10 cellular contexts compared by ENCODE assay signal in genomic region chr17:7355053-7355452, GRCh38. TPM values are rescaled to one million over a fixed set of nuclear protein-coding genes. Genes with fewer than 3 reads are reported as not detected.
DNase-seq lines count a peak whose midpoint lies in the region; ATAC-seq, FAIRE-seq and TF ChIP-seq lines count a peak whose summit lies in the region.
"Had no signal": no experiment of that assay in that cellular context is flagged by ENCODE, and none has a peak within 500 bp of the region (broad histone marks: within the 10 kb centered on the region; RNA-seq: fewer than 3 reads in every experiment).

Gene TMEM95 (plus strand): TSS chr17:7355156. CDS start chr17:7355205, 49 bp downstream.

- no peaks in the 10 kb centered on the region for H3K9me3 ChIP-seq in CD8-positive, alpha-beta T cell (ENCODE audit: low read length)
- H3K9me3 ChIP-seq in RWPE2 (ENCODE audit: severe bottlenecking) = no peaks in the 10 kb centered on the region
- H3K9me3 ChIP-seq in pancreas = no peaks in the 10 kb centered on the region

- no peaks in the 10 kb centered on the region for H3K27me3 Mint-ChIP-seq in CD8-positive, alpha-beta T cell (ENCODE audit: low read depth)

- H3K4me1 ChIP-seq in CD8-positive, alpha-beta T cell (ENCODE audit: insufficient read depth, low read length) = peaks cover 37% of the 10 kb centered on the region
- H3K4me1 ChIP-seq in RWPE2 (ENCODE audit: insufficient read depth, poor library complexity, severe bottlenecking) (peaks cover 15% of the 10 kb centered on the region), foreskin keratinocyte (peaks cover 16% of the 10 kb centered on the region), pancreas (peaks cover under 1 to 19% (median 8%) of the 10 kb centered on the region in 3 donors)

- POLR2A ChIA-PET in CD8-positive, alpha-beta T cell (lab: Charles Lee) = interaction anchor here (0.8 to 2.8 kb wide), 7 partner anchors 29 to 206 kb away, joined by 3 to 13 read pairs (median 4); partner anchors contain the start of gene PLSCR3

- peak within 1 kb of the TSS; percentile 46 for H3K27ac Mint-ChIP-seq in CD8-positive, alpha-beta T cell

- FAIRE-seq in pancreas (lab: Jason Lieb, UNC) = no peak
- FAIRE-seq in D721Med (lab: Jason Lieb, UNC) = no peak

- TF ChIP-seq CTCF in CD8-positive, alpha-beta T cell (IDR thresholded peaks at IDR 0.05) = no peak
- TF ChIP-seq CTCF in RWPE2 (IDR thresholded peaks at IDR 0.05; ENCODE audit: poor library complexity, severe bottlenecking) (no peak), foreskin keratinocyte (conservative IDR thresholded peaks at IDR 0.05) (no peak), pancreas (IDR thresholded peaks at IDR 0.05) (no peak), D721Med (IDR thresholded peaks at IDR 0.05; ENCODE audit: insufficient read depth, missing control alignments) (no peak)

- no peak within 1 kb of the TSS for H3K4me3 ChIP-seq in CD8-positive, alpha-beta T cell (ENCODE audit: low read depth, low read length)
- H3K4me3 ChIP-seq in RWPE2 (ENCODE audit: severe bottlenecking) (peak within 1 kb of the TSS; percentile 81), pancreas (no peak within 1 kb of the TSS)

- 54 to 55% methylated on average over 10 of the region's 10 CpGs for WGBS in pancreas, 2 donors

- ATAC-seq in CD8-positive, alpha-beta T cell = no peak
- no peak for ATAC-seq in RWPE2 (ENCODE audit: low read depth)
- ATAC-seq in foreskin keratinocyte = no peak
- ATAC-seq in pancreas = no peak
- no peak for ATAC-seq in HG03457 (IDR thresholded peaks at IDR 0.05; ENCODE audit: unreplicated experiment)

- H3K27ac ChIP-seq in CD8-positive, alpha-beta T cell (ENCODE audit: low read depth, low read length) = no peak within 1 kb of the TSS
- H3K27ac ChIP-seq in RWPE2 (ENCODE audit: poor library complexity, severe bottlenecking) (peak within 1 kb of the TSS; percentile 99), foreskin keratinocyte (peak within 1 kb of the TSS; percentile 62), pancreas (no peak within 1 kb of the TSS)

- intact Hi-C loops in CD8-positive, alpha-beta T cell (cut with DNase I, micrococcal nuclease) = loop anchor here (10.0 kb wide), 1 partner anchor 330 kb away; the partner anchor contains the start of genes TP53 (in 2 of the 2) and WRAP53 (in 2 of the 2)
- intact Hi-C loops in pancreas (cut with DNase I) = loop anchor here in 2 of 3 donors (10.0 kb wide), 3 partner anchors 80 to 230 kb away; partner anchors contain the start of genes FGF11 (in 2 of the 2), TMEM102 (in 2 of the 2), MPDU1 (in 1 of the 2) and TNFSF13 (in 1 of the 2)

- no peaks in the 10 kb centered on the region for H3K27me3 ChIP-seq in CD8-positive, alpha-beta T cell (ENCODE audit: insufficient read depth, low read length)
- H3K27me3 ChIP-seq in RWPE2 (ENCODE audit: insufficient read depth, poor library complexity, severe bottlenecking) (no peaks in the 10 kb centered on the region), foreskin keratinocyte (no peaks in the 10 kb centered on the region), pancreas (no peaks in the 10 kb centered on the region)

- no peaks in the 10 kb centered on the region for H3K9me3 Mint-ChIP-seq in CD8-positive, alpha-beta T cell

- CTCF ChIA-PET in CD8-positive, alpha-beta T cell (lab: Charles Lee) = interaction anchor here (0.6 to 7.5 kb wide), 45 partner anchors 9 to 234 kb away, joined by 3 to 120 read pairs (median 6); partner anchors contain the start of genes ACAP1, CHRNB1, FGF11 and NEURL4

- peaks cover 5% of the 10 kb centered on the region for H3K36me3 ChIP-seq in CD8-positive, alpha-beta T cell (ENCODE audit: insufficient read depth, low read length)
- H3K36me3 ChIP-seq in RWPE2 (ENCODE audit: low read depth) = no peaks in the 10 kb centered on the region
- no peaks in the 10 kb centered on the region for H3K36me3 ChIP-seq in pancreas

- peaks cover 6% of the 10 kb centered on the region for H3K36me3 Mint-ChIP-seq in CD8-positive, alpha-beta T cell

- H3K4me3 Mint-ChIP-seq in CD8-positive, alpha-beta T cell = no peak within 1 kb of the TSS

- H3K4me1 Mint-ChIP-seq in CD8-positive, alpha-beta T cell (ENCODE audit: low read depth) = peaks cover 29% of the 10 kb centered on the region

- DNase-seq in CD8-positive, alpha-beta T cell = no peak
- DNase-seq in RWPE2 (ENCODE audit: low spot score) = no peak
- DNase-seq in foreskin keratinocyte = no peak
- DNase-seq in pancreas = peak in 4 of 6 donors; percentile 26 to 81 (median 52)
- no peak for DNase-seq in NCI-H187 (lab: John Stamatoyannopoulos, UW)
- no peak for DNase-seq in D721Med (ENCODE audit: insufficient read length, low spot score)
- no peak for DNase-seq in HCEC 1CT

RNA-seq across cellular contexts. Expression of gene TMEM95, which starts in this region (rescaled TPM):
- not detected for total RNA-seq in CD8-positive, alpha-beta T cell
- total RNA-seq in foreskin keratinocyte (not detected in 2 replicates), pancreas (not detected)
- polyA plus RNA-seq in foreskin keratinocyte (not detected in 2 replicates), pancreas (not detected)
- total RNA-seq: renal cortical epithelial cell had no signal
- polyA plus RNA-seq: adipose tissue had no signal

Comparison
In these comparisons a context has a peak if more than half of its experiments do, and no peak if none do; other contexts are left out.
1. Peak in DNase-seq in pancreas; RNA of the gene not detected or under 1 TPM.
2. H3K27ac ChIP-seq: peak in RWPE2 (single experiment) and foreskin keratinocyte (single experiment); none in CD8-positive, alpha-beta T cell (single experiment) and pancreas (0 of 4).